Comparison of ENCODE assay signal across 11 cellular contexts in genomic region chr11:76752321-76753175, GRCh38. TPM values are rescaled to one million over a fixed set of nuclear protein-coding genes. Genes with fewer than 3 reads are reported as not detected.
A peak's percentile ranks its signal among the peaks of the same experiment; 100 is the strongest.
DNase-seq lines count a peak whose midpoint lies in the region; ATAC-seq, FAIRE-seq and TF ChIP-seq lines count a peak whose summit lies in the region.
"Had no signal": no experiment of that assay in that cellular context is flagged by ENCODE, and none has a peak within 500 bp of the region (broad histone marks: within the 10 kb centered on the region; RNA-seq: fewer than 3 reads in every experiment).

No MANE protein-coding gene starts in this region.

- H3K36me3 ChIP-seq in H1 (ENCODE audit: control insufficient read depth in 2 of 4, insufficient read depth in 4 of 4, low read length in 3 of 4) = no peaks in the 10 kb centered on the region
- no peaks in the 10 kb centered on the region for H3K36me3 ChIP-seq in HepG2 (replicated peaks in 1 of 2; ENCODE audit: control insufficient read depth in 1 of 2, insufficient read depth in 2 of 2, low read length in 2 of 2)
- no peaks in the 10 kb centered on the region for H3K36me3 ChIP-seq in testis (ENCODE audit: low read depth, missing control alignments)

- no peak overlapping the region for H2BK120ac ChIP-seq in H1 (replicated peaks; ENCODE audit: low read depth, low read length)

- H3K4me3 ChIP-seq in H1 (ENCODE audit: extremely low read depth in 1 of 4, insufficient read depth in 2 of 4, low read depth in 3 of 4, low read length in 4 of 4) (no peak overlapping the region), HepG2 (replicated peaks in 1 of 3; ENCODE audit: insufficient read depth in 1 of 3, low read depth in 2 of 3, low read length in 3 of 3) (no peak overlapping the region), testis (no peak overlapping the region)

- no peaks in the 10 kb centered on the region for H3K23me2 ChIP-seq in H1 (ENCODE audit: low read depth, low read length)

- no TSS peak for BruUV-seq in HepG2 (replicated peaks; lab: Mats Ljungman, UMichigan)

- 0 out of 2 replicates have a peak overlapping the region, but pooled peaks have one; percentile 66 for H2BK15ac ChIP-seq in H1 (ENCODE audit: low read length)

- no peaks in the 10 kb centered on the region for H3K79me1 ChIP-seq in H1 (ENCODE audit: low read depth, low read length)

- no peak overlapping the region for H3K56ac ChIP-seq in H1 (replicated peaks; ENCODE audit: insufficient read length, low read depth, low read length)

- no peak for TF ChIP-seq EP300 in H1 (IDR thresholded peaks at IDR 0.05; ENCODE audit: borderline replicate concordance in 1 of 2, low read depth in 2 of 2, low read length in 2 of 2)
- TF ChIP-seq EP300 in HepG2 (IDR thresholded peaks at IDR 0.05; ENCODE audit: low read depth in 2 of 2, low read length in 2 of 2) = no peak
- TF ChIP-seq EP300 in HepG2 (CRISPR knock-in tag; IDR thresholded peaks at IDR 0.05; ENCODE audit: borderline replicate concordance) = no peak

- no peak overlapping the region for H3K9ac ChIP-seq in H1 (replicated peaks in 1 of 4; ENCODE audit: extremely low read depth in 1 of 4, low read depth in 3 of 4, low read length in 3 of 4)
- no peak overlapping the region for H3K9ac ChIP-seq in HepG2 (ENCODE audit: insufficient read depth, low read depth, low read length)

- peak overlapping the region; percentile 80; the same call in 1 of the 2 replicates for H2BK12ac ChIP-seq in H1 (ENCODE audit: low read depth, low read length)

- intact Hi-C loops in HepG2 (cut with micrococcal nuclease; ENCODE audit: unreplicated experiment) = no loop called here
- intact Hi-C loops in testis (cut with DNase I; ENCODE audit: low total_unique reads) = no loop called here

- no peaks in the 10 kb centered on the region for H3K79me2 ChIP-seq in H1 (ENCODE audit: control insufficient read depth in 1 of 2, insufficient read depth in 2 of 2, low read length in 2 of 2)
- no peaks in the 10 kb centered on the region for H3K79me2 ChIP-seq in HepG2 (ENCODE audit: insufficient read depth, low read length)

- POLR2A ChIA-PET in H1 (lab: Charles Lee; ENCODE audit: partially characterized antibody) = interaction anchor here (1.2 to 1.6 kb wide), 3 partner anchors 22 to 46 kb away, joined by 3 to 4 read pairs (median 3); no protein-coding TSS in a partner anchor
- POLR2A ChIA-PET in HepG2 (lab: Yijun Ruan, JAX) = no interaction called here

- H3K4me1 ChIP-seq in H1 (replicated peaks in 1 of 4; ENCODE audit: control insufficient read depth in 3 of 4, insufficient read depth in 4 of 4, low read length in 3 of 4) (peaks cover 0 to 14% (median 5%) of the 10 kb centered on the region in 4 experiments; a peak in 6 of 7 replicates), HepG2 (ENCODE audit: insufficient read depth, low read length) (peaks cover 25% of the 10 kb centered on the region), testis (peaks cover 24% of the 10 kb centered on the region)

- H4K20me1 ChIP-seq in H1 (replicated peaks in 1 of 2; ENCODE audit: control insufficient read depth in 1 of 2, insufficient read depth in 2 of 2, low read length in 2 of 2) (no peaks in the 10 kb centered on the region), HepG2 (ENCODE audit: insufficient read depth, low read length) (no peaks in the 10 kb centered on the region)

- H4K8ac ChIP-seq in H1 (ENCODE audit: extremely low read depth, insufficient read depth, low read length) = peak overlapping the region; percentile 36; the same call in 1 of the 2 replicates

- TF ChIP-seq POLR2A in H1 (IDR thresholded peaks at IDR 0.05; ENCODE audit: control extremely low read depth in 1 of 2, low read depth in 2 of 2, low read length in 2 of 2) (no peak), HepG2 (IDR thresholded peaks at IDR 0.05; ENCODE audit: insufficient read depth in 1 of 2, low read depth in 2 of 2, low read length in 2 of 2) (no peak), testis (IDR thresholded peaks at IDR 0.05) (no peak)

- 81% methylated on average over 24 of the region's 25 CpGs; no CpG with 5 or more reads in 1 of the 2 experiments for WGBS in H1 (ENCODE audit: extremely low coverage in 1 of 2, insufficient coverage in 1 of 2, insufficient read length in 1 of 2, insufficient replicate concordance in 2 of 2, low coverage in 1 of 2, low lambda C conversion rate in 2 of 2, missing lambda C conversion rate in 1 of 2), 2 experiments
- 49% methylated on average over 24 of the region's 25 CpGs for WGBS in HepG2 (ENCODE audit: low lambda C conversion rate)
- 29 to 42% methylated on average over 23 to 25 of the region's 25 CpGs for WGBS in testis, 2 donors

- H3K4me1 Mint-ChIP-seq in HFFc6 (ENCODE audit: low read depth) = peaks cover 16% of the 10 kb centered on the region
- no peaks in the 10 kb centered on the region for H3K4me1 Mint-ChIP-seq in activated CD8-positive, alpha-beta memory T cell treated with anti-CD3 and anti-CD28 coated beads, Interleukin-2, amount 10 ng/mL, durations not matched to agents 7 days and 5 days

- H2AFZ ChIP-seq in H1 (ENCODE audit: low read length) (peak overlapping the region; percentile 72), HepG2 (ENCODE audit: low read length) (no peak overlapping the region)

- H3K27me3 Mint-ChIP-seq in HFFc6 (ENCODE audit: insufficient read depth) = peaks cover 15% of the 10 kb centered on the region
- peaks cover 9% of the 10 kb centered on the region for H3K27me3 Mint-ChIP-seq in activated CD8-positive, alpha-beta memory T cell treated with anti-CD3 and anti-CD28 coated beads, Interleukin-2, amount 10 ng/mL, durations not matched to agents 7 days and 5 days

- H2AK5ac ChIP-seq in H1 (ENCODE audit: low read depth, low read length) = no peak overlapping the region

- H3K27me3 ChIP-seq in H1 (replicated peaks in 1 of 4; ENCODE audit: control insufficient read depth in 3 of 4, extremely low read depth in 1 of 4, insufficient read depth in 3 of 4, low read length in 3 of 4) (no peaks in the 10 kb centered on the region), HepG2 (ENCODE audit: control insufficient read depth in 1 of 2, insufficient read depth in 2 of 2, low read length in 2 of 2) (peaks cover 0 to 3% of the 10 kb centered on the region in 2 experiments; a peak in 2 of 5 replicates), testis (no peaks in the 10 kb centered on the region)

- no peak overlapping the region for H3K4ac ChIP-seq in H1 (replicated peaks; ENCODE audit: insufficient read length, low read depth, low read length)

- TF ChIP-seq CTCF in HFFc6 (IDR thresholded peaks at IDR 0.05) (no peak), H1 (IDR thresholded peaks at IDR 0.05; ENCODE audit: control extremely low read depth in 1 of 3, insufficient read depth in 1 of 3, low read depth in 1 of 3, low read length in 3 of 3) (no peak), HepG2 (CRISPR knock-in tag; IDR thresholded peaks at IDR 0.05) (no peak), testis (IDR thresholded peaks at IDR 0.05) (no peak)

- DNase-seq in HFFc6 (peak; percentile 57), H1 (ENCODE audit: low read depth in 1 of 2, low spot score in 2 of 2) (no peak), HepG2 (ENCODE audit: low spot score) (no peak), testis (peak; percentile 93), 8988T (no peak), NCI-H1092 treated with DMSO at 0.1 percent for 48 hours (lab: John Stamatoyannopoulos, UW) (no peak), SHP77 treated with DMSO at 0.1 percent for 48 hours (lab: John Stamatoyannopoulos, UW) (no peak)
- no peak for DNase-seq in activated CD8-positive, alpha-beta memory T cell treated with anti-CD3 and anti-CD28 coated beads, Interleukin-2, amount 10 ng/mL, durations not matched to agents 7 days and 5 days
- DNase-seq: KG1; naive B cell; NK-92 treated with Interleukin-12 subunit alpha and Interleukin-12 subunit beta, amount 100 ng/mL, for 24 hours had no signal

- H3K36me3 Mint-ChIP-seq in HFFc6 (ENCODE audit: low read depth) = no peaks in the 10 kb centered on the region
- no peaks in the 10 kb centered on the region for H3K36me3 Mint-ChIP-seq in activated CD8-positive, alpha-beta memory T cell treated with anti-CD3 and anti-CD28 coated beads, Interleukin-2, amount 10 ng/mL, durations not matched to agents 7 days and 5 days
- H3K36me3 Mint-ChIP-seq: naive B cell had no signal

- H3K4me2 ChIP-seq in H1 (ENCODE audit: insufficient read depth in 1 of 2, low read depth in 2 of 2, low read length in 2 of 2) (no peak overlapping the region), HepG2 (ENCODE audit: low read depth, low read length) (no peak overlapping the region)

- H3K9me3 Mint-ChIP-seq in HFFc6 = no peaks in the 10 kb centered on the region
- no peaks in the 10 kb centered on the region for H3K9me3 Mint-ChIP-seq in activated CD8-positive, alpha-beta memory T cell treated with anti-CD3 and anti-CD28 coated beads, Interleukin-2, amount 10 ng/mL, durations not matched to agents 7 days and 5 days (ENCODE audit: low read depth)
- H3K9me3 Mint-ChIP-seq: naive B cell had no signal

- H3K9me3 ChIP-seq in H1 (ENCODE audit: insufficient read depth in 2 of 2, low read depth in 1 of 2, low read length in 1 of 2) (no peaks in the 10 kb centered on the region), HepG2 (ENCODE audit: low read length) (no peaks in the 10 kb centered on the region), testis (no peaks in the 10 kb centered on the region)

- H3K23ac ChIP-seq in H1 (ENCODE audit: insufficient read length) = no peak overlapping the region

- TF ChIP-seq RAD21 in H1 (IDR thresholded peaks at IDR 0.05 in 1 of 2, conservative IDR thresholded peaks at IDR 0.05 in 1 of 2; ENCODE audit: low read depth in 2 of 2, low read length in 2 of 2) = no peak
- TF ChIP-seq RAD21 in HepG2 (CRISPR knock-in tag; IDR thresholded peaks at IDR 0.05) = no peak

- peak overlapping the region; percentile 57 for H3K18ac ChIP-seq in H1 (ENCODE audit: extremely low read depth, low read length)

- H3K14ac ChIP-seq in H1 (ENCODE audit: insufficient read length) = no peak overlapping the region

- peak overlapping the region; percentile 29 for H4K91ac ChIP-seq in H1 (replicated peaks; ENCODE audit: insufficient read length, low read length)

- H3K27ac ChIP-seq in H1 (ENCODE audit: low read depth, low read length) (no peak overlapping the region), HepG2 (ENCODE audit: extremely low read length, insufficient read depth, low read length) (no peak overlapping the region), testis (peak overlapping the region; percentile 80 to 89)

- peak overlapping the region; percentile 62; the same call in 1 of the 2 replicates for H3K4me3 Mint-ChIP-seq in HFFc6
- no peak overlapping the region for H3K4me3 Mint-ChIP-seq in activated CD8-positive, alpha-beta memory T cell treated with anti-CD3 and anti-CD28 coated beads, Interleukin-2, amount 10 ng/mL, durations not matched to agents 7 days and 5 days

- H4K5ac ChIP-seq in H1 (ENCODE audit: insufficient read length, low read depth, low read length) = no peak overlapping the region

- ATAC-seq in HepG2 = peak; percentile 52
- ATAC-seq in activated CD8-positive, alpha-beta memory T cell treated with anti-CD3 and anti-CD28 coated beads, Interleukin-2, amount 10 ng/mL, durations not matched to agents 7 days and 5 days = no peak

- H3K27ac Mint-ChIP-seq in HFFc6 = peak overlapping the region; percentile 78
- no peak overlapping the region for H3K27ac Mint-ChIP-seq in activated CD8-positive, alpha-beta memory T cell treated with anti-CD3 and anti-CD28 coated beads, Interleukin-2, amount 10 ng/mL, durations not matched to agents 7 days and 5 days

- peak overlapping the region; percentile 56; the same call in 1 of the 2 replicates for H2BK5ac ChIP-seq in H1 (ENCODE audit: low read depth, low read length)

- FAIRE-seq in H1 (lab: Jason Lieb, UNC) (no peak), HepG2 (lab: Jason Lieb, UNC) (no peak)

- 0 out of 2 replicates have a peak overlapping the region, but pooled peaks have one; percentile 34 for H2BK20ac ChIP-seq in H1 (ENCODE audit: low read length)

- in situ Hi-C loops in HepG2 (cut with HindIII; ENCODE audit: extremely low pct_ligation_motif_present, low pct_unique_long_range_greater_than_20kb) = no loop called here

- CTCF ChIA-PET in H1 (lab: Charles Lee; ENCODE audit: partially characterized antibody) = interaction anchor here (0.8 to 1.8 kb wide), 8 partner anchors 9 to 166 kb away, joined by 3 to 7 read pairs (median 4); no protein-coding TSS in a partner anchor
- CTCF ChIA-PET in HepG2 (lab: Yijun Ruan, JAX; ENCODE audit: low intra/inter-chr PET ratio, low total read pairs) = no interaction called here
- CTCF ChIA-PET in activated CD8-positive, alpha-beta memory T cell treated with anti-CD3 and anti-CD28 coated beads, Interleukin-2, amount 10 ng/mL, durations not matched to agents 7 days and 5 days (lab: Charles Lee) = interaction anchor here (1.2 kb wide), 1 partner anchor 46 kb away, joined by 3 read pairs; no protein-coding TSS in a partner anchor

RNA-seq across cellular contexts. Expression of gene TSKU, which starts 30.6 kb away (rescaled TPM):
- 10 to 100 TPM in 3 of 6 experiments, 1 to 10 TPM in 3; 8.3 to 11.0 (median 10.1) TPM for total RNA-seq in HFFc6 (2021; fragmentation: NEBNext Ultra II Directional; extraction: Animal tissue kit (Norgen Biotek cat#: 25700))
- total RNA-seq in H1 (2021; fragmentation: NEBNext Ultra II Directional; extraction: Animal tissue kit (Norgen Biotek cat#: 25700)) = 22.8 TPM in 2 replicates
- polyA plus RNA-seq in H1 (2011; rRNA removed) (28.4 and 40.7 TPM in 2 replicates), HepG2 (2011; rRNA removed) (20.3 and 27.9 TPM in 2 replicates), testis (ENCODE audit: insufficient read depth, low read depth, low replicate concordance) (25.9 TPM)
- 18.1 TPM for polyA plus RNA-seq in H1 (2011; cell fraction: cytosol; rRNA removed)
- 34.2 TPM for polyA plus RNA-seq in H1 (2011; cell fraction: nucleus; rRNA removed)
- 15.8 to 27.1 TPM (median 20.7 TPM) in 4 replicates for polyA plus RNA-seq in H1 (2012, experiment 1 of 2)
- 22.0 TPM for polyA plus RNA-seq in H1 (2012, experiment 2 of 2)
- 21.4 TPM for polyA plus RNA-seq in H1 (2013, experiment 1 of 2)
- polyA plus RNA-seq in H1 (2013, experiment 2 of 2) = 23.8 TPM
- 21.7 and 33.3 TPM in 2 replicates for polyA minus RNA-seq in H1 (2011; rRNA and poly(A)+ RNA removed)
- polyA minus RNA-seq in H1 (2011; cell fraction: cytosol; rRNA and poly(A)+ RNA removed) = 17.2 TPM
- 27.5 TPM for polyA minus RNA-seq in H1 (2011; cell fraction: nucleus; rRNA and poly(A)+ RNA removed)
- total RNA-seq in HepG2 (2016; rRNA removed; fragmentation: Illumina TruSeq; extraction: Trizol) (11.9 and 21.4 TPM in 2 replicates), testis (10 to 100 TPM; 17.1 to 30.2 TPM)
- total RNA-seq in HepG2 (2016; cell fraction: cytosol; rRNA removed; fragmentation: Illumina TruSeq; extraction: Trizol; ENCODE audit: low read depth) = 7.5 TPM in 2 replicates
- 10.8 and 20.0 TPM in 2 replicates for total RNA-seq in HepG2 (2016; cell fraction: insoluble cytoplasmic fraction; rRNA removed; fragmentation: Illumina TruSeq; extraction: Trizol)
- total RNA-seq in HepG2 (2016; cell fraction: membrane; rRNA removed; fragmentation: Illumina TruSeq; extraction: Trizol) = 20.4 and 22.9 TPM in 2 replicates
- total RNA-seq in HepG2 (2016; cell fraction: nucleus; rRNA removed; fragmentation: Illumina TruSeq; extraction: Trizol) = 19.5 and 22.7 TPM in 2 replicates
- 17.7 and 23.1 TPM in 2 replicates for polyA plus RNA-seq in HepG2 (2011; cell fraction: cytosol; rRNA removed)
- polyA plus RNA-seq in HepG2 (2011; cell fraction: nucleus; rRNA removed) = 18.1 and 21.0 TPM in 2 replicates
- polyA plus RNA-seq in HepG2 (2012) = 12.6 and 19.6 TPM in 2 replicates
- polyA plus RNA-seq in HepG2 (2016; cell fraction: cytosol; fragmentation: Illumina TruSeq; extraction: Trizol; ENCODE audit: low read depth) = 8.7 and 9.4 TPM in 2 replicates
- 14.2 and 18.9 TPM in 2 replicates for polyA plus RNA-seq in HepG2 (2016; cell fraction: insoluble cytoplasmic fraction; fragmentation: Illumina TruSeq; extraction: Trizol; ENCODE audit: low read depth)
- polyA plus RNA-seq in HepG2 (2016; cell fraction: membrane; fragmentation: Illumina TruSeq; extraction: Trizol; ENCODE audit: low read depth) = 23.1 and 23.6 TPM in 2 replicates
- 30.1 and 34.2 TPM in 2 replicates for polyA plus RNA-seq in HepG2 (2016; cell fraction: nucleus; fragmentation: Illumina TruSeq; extraction: Trizol; ENCODE audit: insufficient read depth, low read depth)
- polyA minus RNA-seq in HepG2 (2011; rRNA and poly(A)+ RNA removed; ENCODE audit: low replicate concordance) = 66.3 and 74.4 TPM in 2 replicates
- polyA minus RNA-seq in HepG2 (2011; cell fraction: cytosol; rRNA and poly(A)+ RNA removed) = 16.7 and 18.5 TPM in 2 replicates
- 11.3 and 15.5 TPM in 2 replicates for polyA minus RNA-seq in HepG2 (2011; cell fraction: nucleus; rRNA and poly(A)+ RNA removed)
- total RNA-seq in activated CD8-positive, alpha-beta memory T cell treated with anti-CD3 and anti-CD28 coated beads, Interleukin-2, amount 10 ng/mL, durations not matched to agents 7 days and 5 days = 1 to 10 TPM in 1 of 2 experiments, under 1 TPM in 1; 0.35 to 1.5 TPM

Comparison
In these comparisons a context has a peak if more than half of its experiments do, and no peak if none do; other contexts are left out.
1. DNase-seq: peak in HFFc6 (single experiment) and testis (single experiment); none in H1 (0 of 2), HepG2 (single experiment), 8988T (single experiment), NCI-H1092 treated with DMSO at 0.1 percent for 48 hours (single experiment), SHP77 treated with DMSO at 0.1 percent for 48 hours (single experiment) and activated CD8-positive, alpha-beta memory T cell treated with anti-CD3 and anti-CD28 coated beads, Interleukin-2, amount 10 ng/mL, durations not matched to agents 7 days and 5 days (single experiment).
2. H3K27ac ChIP-seq: peak in testis (2 of 2); none in H1 (single experiment) and HepG2 (single experiment).